24 cellular contexts compared by ENCODE assay signal in genomic region chr1:88557044-88557443, GRCh38.
"Had no signal": no experiment of that assay in that cellular context is flagged by ENCODE, and none has a peak within 500 bp of the region (broad histone marks: within the 10 kb centered on the region; RNA-seq: fewer than 3 reads in every experiment).

No MANE protein-coding gene starts in this region.

- ATAC-seq: activated CD4-positive, CD25-positive, alpha-beta regulatory T cell treated with anti-CD3 and anti-CD28 coated beads, Interleukin-2, amount 50 U/mL, for 24 hours; activated CD8-positive, alpha-beta T cell treated with anti-CD3 and anti-CD28 coated beads, Interleukin-2, amount 10 ng/mL, durations not matched to agents 7 days and 5 days; body of pancreas; SK-N-SH treated with all-trans-retinoic acid at 6 μM for 48 hours had no signal

- FAIRE-seq: bronchial epithelial cell had no signal

- H3K9me3 ChIP-seq: body of pancreas, Peyer's patch, SJCRH30 had no signal

- H3K4me3 ChIP-seq: body of pancreas, coronary artery, Peyer's patch, SJCRH30 had no signal

- DNase-seq: activated CD4-positive, alpha-beta T cell treated with anti-CD3 and anti-CD28 coated beads for 4 hours; activated CD8-positive, alpha-beta T cell treated with anti-CD3 and anti-CD28 coated beads, Interleukin-2, amount 10 ng/mL, durations not matched to agents 7 days and 5 days; activated effector memory CD4-positive, alpha-beta T cell treated with Interleukin-2 at 50 U/mL for 16 hours; activated naive CD4-positive, alpha-beta T cell; activated T-cell treated with anti-CD3 and anti-CD28 coated beads, Interleukin-2, amount 50 U/mL, for 24 hours; aorta; body of pancreas; central memory CD4-positive, alpha-beta T cell; Karpas-422; MM.1S; NCI-H1105; NCI-H1436; NCI-H1694 treated with DMSO at 0.1 percent for 48 hours; NCI-H2029 treated with DMSO at 0.1 percent for 48 hours; NCI-H446; NCI-H524; Peyer's patch; Right ventricle myocardium superior; SJCRH30 had no signal

- H3K36me3 ChIP-seq: Peyer's patch, SJCRH30 had no signal

- H3K27ac ChIP-seq: body of pancreas, coronary artery, Peyer's patch, RWPE1, SJCRH30 had no signal

- H3K27me3 ChIP-seq: body of pancreas, Peyer's patch had no signal

- H3K4me1 ChIP-seq: body of pancreas, Peyer's patch, SJCRH30 had no signal
